10 cellular contexts compared by ENCODE assay signal in genomic region chr12:123242083-123242904, GRCh38. TPM values are rescaled to one million over a fixed set of nuclear protein-coding genes. Genes with fewer than 3 reads are reported as not detected.
DNase-seq lines count a peak whose midpoint lies in the region; ATAC-seq, FAIRE-seq and TF ChIP-seq lines count a peak whose summit lies in the region.
"Had no signal": no experiment of that assay in that cellular context is flagged by ENCODE, and none has a peak within 500 bp of the region (broad histone marks: within the 10 kb centered on the region; RNA-seq: fewer than 3 reads in every experiment).

No MANE protein-coding gene starts in this region.

- no peak overlapping the region for H3K4me3 ChIP-seq in kidney (ENCODE audit: low read length in 2 of 2)
- H3K4me3 ChIP-seq: skin epidermis had no signal

- no peaks in the 10 kb centered on the region for H3K27me3 Mint-ChIP-seq in activated naive CD4-positive, alpha-beta T cell treated with anti-CD3 and anti-CD28 coated beads for 36 hours (ENCODE audit: low read depth)
- H3K27me3 Mint-ChIP-seq in T-helper 17 cell, result no peaks in the 10 kb centered on the region
- no peaks in the 10 kb centered on the region for H3K27me3 Mint-ChIP-seq in type B pancreatic cell

- no peaks in the 10 kb centered on the region for H3K9me3 ChIP-seq in T-helper 17 cell (ENCODE audit: control insufficient read depth, low read length, poor library complexity, severe bottlenecking)
- no peaks in the 10 kb centered on the region for H3K9me3 ChIP-seq in kidney (ENCODE audit: control insufficient read depth in 1 of 2, low read length in 2 of 2)

- TF ChIP-seq CTCF in type B pancreatic cell (conservative IDR thresholded peaks at IDR 0.05) (no peak), kidney (IDR thresholded peaks at IDR 0.05; ENCODE audit: borderline replicate concordance, extremely low read depth, insufficient read depth) (no peak)

- H3K4me1 Mint-ChIP-seq in activated naive CD4-positive, alpha-beta T cell treated with anti-CD3 and anti-CD28 coated beads for 36 hours (ENCODE audit: low read depth), result peaks cover 64% of the 10 kb centered on the region
- peaks cover 40% of the 10 kb centered on the region for H3K4me1 Mint-ChIP-seq in T-helper 17 cell
- H3K4me1 Mint-ChIP-seq in type B pancreatic cell (ENCODE audit: unreplicated experiment), result peaks cover 22% of the 10 kb centered on the region

- intact Hi-C loops in activated naive CD4-positive, alpha-beta T cell treated with anti-CD3 and anti-CD28 coated beads for 36 hours (cut with micrococcal nuclease), result no loop called here
- intact Hi-C loops in kidney (cut with DNase I), result no loop called here

- H3K36me3 Mint-ChIP-seq in activated naive CD4-positive, alpha-beta T cell treated with anti-CD3 and anti-CD28 coated beads for 36 hours (ENCODE audit: low read depth), result peaks cover 43% of the 10 kb centered on the region
- H3K36me3 Mint-ChIP-seq in T-helper 17 cell (ENCODE audit: low read depth) (peaks cover 2% of the 10 kb centered on the region), type B pancreatic cell (peaks cover 21% of the 10 kb centered on the region)

- CTCF ChIA-PET in activated naive CD4-positive, alpha-beta T cell treated with anti-CD3 and anti-CD28 coated beads for 36 hours (lab: Charles Lee), result interaction anchor here (0.8 to 1.2 kb wide), 6 partner anchors 10 to 359 kb away, joined by 3 to 5 read pairs (median 3); partner anchors contain the start of gene DDX55

- peaks cover 2 to 4% of the 10 kb centered on the region in 2 donors for H3K4me1 ChIP-seq in kidney (ENCODE audit: control insufficient read depth in 1 of 2, insufficient read depth in 1 of 2, low read depth in 1 of 2, low read length in 2 of 2)

- no peak for FAIRE-seq in kidney (lab: Jason Lieb, UNC)

- H3K27ac ChIP-seq in kidney (ENCODE audit: low read depth in 2 of 2, low read length in 2 of 2), result no peak overlapping the region

- peak overlapping the region; percentile 73 for H3K27ac Mint-ChIP-seq in activated naive CD4-positive, alpha-beta T cell treated with anti-CD3 and anti-CD28 coated beads for 36 hours
- H3K27ac Mint-ChIP-seq in T-helper 17 cell, result peak overlapping the region; percentile 32
- H3K27ac Mint-ChIP-seq in type B pancreatic cell, result peak overlapping the region; percentile 8

- peak overlapping the region in 1 of 2 donors; percentile 12 for H3K9ac ChIP-seq in kidney (ENCODE audit: low read length in 2 of 2)

- ATAC-seq in T-helper 17 cell, result peak; percentile 49

- peak overlapping the region; percentile 11 for H3K4me3 Mint-ChIP-seq in activated naive CD4-positive, alpha-beta T cell treated with anti-CD3 and anti-CD28 coated beads for 36 hours
- peak overlapping the region; percentile 41 for H3K4me3 Mint-ChIP-seq in T-helper 17 cell
- H3K4me3 Mint-ChIP-seq in type B pancreatic cell, result no peak overlapping the region

- H3K9me3 Mint-ChIP-seq in activated naive CD4-positive, alpha-beta T cell treated with anti-CD3 and anti-CD28 coated beads for 36 hours, result no peaks in the 10 kb centered on the region
- no peaks in the 10 kb centered on the region for H3K9me3 Mint-ChIP-seq in type B pancreatic cell

- no peaks in the 10 kb centered on the region for H3K36me3 ChIP-seq in kidney (ENCODE audit: control insufficient read depth in 1 of 2, insufficient read depth in 2 of 2, low read length in 2 of 2)

- DNase-seq in activated naive CD4-positive, alpha-beta T cell treated with anti-CD3 and anti-CD28 coated beads for 36 hours, result peak; percentile 42
- DNase-seq in activated naive CD4-positive, alpha-beta T cell treated with Interleukin-2 at 50 U/mL for 16 hours, result no peak
- DNase-seq in T-helper 17 cell (no peak), inferior parietal cortex (ENCODE audit: extremely low spot score) (peak; percentile 34), type B pancreatic cell (ENCODE audit: extremely low spot score, unreplicated experiment) (no peak), germinal center (ENCODE audit: low spot score) (no peak), GM03348 (ENCODE audit: low spot score) (no peak), kidney (no peak)
- DNase-seq: foreskin melanocyte had no signal

RNA-seq across cellular contexts. Expression of gene MTRFR, which starts 9.1 kb away (rescaled TPM):
- 10 to 100 TPM; 27.7 to 27.8 TPM for total RNA-seq in activated naive CD4-positive, alpha-beta T cell treated with anti-CD3 and anti-CD28 coated beads for 36 hours
- total RNA-seq in T-helper 17 cell (10 to 100 TPM; 23.2 to 24.5 TPM), type B pancreatic cell (ENCODE audit: low replicate concordance) (13.9 and 17.2 TPM in 2 replicates), kidney (17.8 TPM)
- 12.8 TPM for polyA plus RNA-seq in kidney (ENCODE audit: insufficient read depth, low read depth, low replicate concordance)

RNA-seq across cellular contexts. Expression of gene MPHOSPH9, which starts 9.4 kb away (rescaled TPM):
- total RNA-seq in activated naive CD4-positive, alpha-beta T cell treated with anti-CD3 and anti-CD28 coated beads for 36 hours, result 100 to 1,000 TPM; 111 to 114 TPM
- total RNA-seq in T-helper 17 cell, result 10 to 100 TPM; 57.7 to 68.3 TPM
- total RNA-seq in type B pancreatic cell (ENCODE audit: low replicate concordance), result 15.1 and 52.3 TPM in 2 replicates
- total RNA-seq in kidney, result 25.2 TPM
- 7.2 TPM for polyA plus RNA-seq in kidney (ENCODE audit: insufficient read depth, low read depth, low replicate concordance)

RNA-seq across cellular contexts. Expression of gene CDK2AP1, which starts 29.4 kb away (rescaled TPM):
- total RNA-seq in activated naive CD4-positive, alpha-beta T cell treated with anti-CD3 and anti-CD28 coated beads for 36 hours, result 10 to 100 TPM; 64.7 to 67.5 TPM
- total RNA-seq in T-helper 17 cell (10 to 100 TPM in 1 of 2 donors, 1 to 10 TPM in 1; 6.3 to 21.4 TPM), type B pancreatic cell (ENCODE audit: low replicate concordance) (70.7 and 128 TPM in 2 replicates), kidney (80.1 TPM)
- 104 TPM for polyA plus RNA-seq in kidney (ENCODE audit: insufficient read depth, low read depth, low replicate concordance)

Comparison
In these comparisons a context has a peak if more than half of its experiments do, and no peak if none do; other contexts are left out.
1. DNase-seq: peak in activated naive CD4-positive, alpha-beta T cell treated with anti-CD3 and anti-CD28 coated beads for 36 hours (single experiment) and inferior parietal cortex (single experiment); none in activated naive CD4-positive, alpha-beta T cell treated with Interleukin-2 at 50 U/mL for 16 hours (single experiment), T-helper 17 cell (0 of 3), type B pancreatic cell (single experiment), germinal center (single experiment), GM03348 (single experiment) and kidney (single experiment).
2. H3K27ac Mint-ChIP-seq: peak in every context shown above with its lines; median percentile 73 in activated naive CD4-positive, alpha-beta T cell treated with anti-CD3 and anti-CD28 coated beads for 36 hours; 32 in T-helper 17 cell; 8 in type B pancreatic cell.